23 cellular contexts compared by ENCODE assay signal in genomic region chr3:141123677-141124410, GRCh38.
"Had no signal": no experiment of that assay in that cellular context is flagged by ENCODE, and none has a peak within 500 bp of the region (broad histone marks: within the 10 kb centered on the region; RNA-seq: fewer than 3 reads in every experiment).

No MANE protein-coding gene starts in this region.

- H3K27me3 ChIP-seq: breast epithelium, neutrophil, SJCRH30, testis had no signal

- H3K36me3 ChIP-seq: breast epithelium, neutrophil, prostate gland had no signal

- H3K4me3 ChIP-seq: breast epithelium, prostate gland, SJCRH30, testis had no signal

- ATAC-seq: activated CD8-positive, alpha-beta T cell treated with anti-CD3 and anti-CD28 coated beads, Interleukin-2, amount 10 ng/mL, durations not matched to agents 7 days and 5 days; activated naive CD8-positive, alpha-beta T cell treated with anti-CD3 and anti-CD28 coated beads, Interleukin-2, amount 50 U/mL, for 24 hours; naive thymus-derived CD8-positive, alpha-beta T cell; sciatic nerve; stimulated activated effector memory CD8-positive, alpha-beta T cell treated with anti-CD3 and anti-CD28 coated beads, Interleukin-12 subunit alpha, Interleukin-12 subunit beta, amount 100 ng/mL, for 72 hours had no signal

- H3K27ac ChIP-seq: breast epithelium, neutrophil, prostate gland, SJCRH30, testis had no signal

- H3K9me3 Mint-ChIP-seq: activated naive CD4-positive, alpha-beta T cell treated with anti-CD3 and anti-CD28 coated beads, Interleukin-2, amount 10 ng/mL, durations not matched to agents 7 days and 5 days; activated naive CD8-positive, alpha-beta T cell treated with anti-CD3 and anti-CD28 coated beads, Interleukin-2, amount 50 U/mL, for 24 hours; activated T-cell treated with anti-CD3 and anti-CD28 coated beads, Interleukin-2, amount 50 U/mL, for 24 hours; activated T-helper 2 cell treated with anti-CD3 and anti-CD28 coated beads, Interferon-gamma antibody, Interleukin-2, Interleukin-4, amounts not matched to agents 10 μg/mL and 5 μg/mL and 100 μg/mL, durations not matched to agents 14 hours and 24 hours and 36 hours; dendritic cell treated with granulocyte-macrophage colony-stimulating factor and Interleukin-4, amounts not matched to agents 40 ng/mL and 50 ng/mL, for 4 days; stimulated activated effector memory CD8-positive, alpha-beta T cell treated with anti-CD3 and anti-CD28 coated beads, Interleukin-12 subunit alpha, Interleukin-12 subunit beta, amount 100 ng/mL, for 72 hours had no signal

- H3K27me3 Mint-ChIP-seq: type B pancreatic cell had no signal

- H3K27ac Mint-ChIP-seq: activated CD4-positive, alpha-beta T cell treated with anti-CD3 and anti-CD28 coated beads, Interleukin-2, amount 10 ng/mL, durations not matched to agents 24 days and 14 days; activated CD8-positive, alpha-beta T cell treated with anti-CD3 and anti-CD28 coated beads, Interleukin-2, amount 10 ng/mL, durations not matched to agents 7 days and 5 days; activated naive CD4-positive, alpha-beta T cell treated with anti-CD3 and anti-CD28 coated beads, Interleukin-2, amount 10 ng/mL, durations not matched to agents 7 days and 5 days; activated naive CD8-positive, alpha-beta T cell treated with anti-CD3 and anti-CD28 coated beads, Interleukin-2, amount 50 U/mL, for 24 hours; activated T-cell treated with anti-CD3 and anti-CD28 coated beads, Interleukin-2, amount 50 U/mL, for 24 hours; activated T-helper 2 cell treated with anti-CD3 and anti-CD28 coated beads, Interferon-gamma antibody, Interleukin-2, Interleukin-4, amounts not matched to agents 10 μg/mL and 5 μg/mL and 100 μg/mL, durations not matched to agents 14 hours and 24 hours and 36 hours; dendritic cell treated with granulocyte-macrophage colony-stimulating factor and Interleukin-4, amounts not matched to agents 40 ng/mL and 50 ng/mL, for 4 days; stimulated activated effector memory CD8-positive, alpha-beta T cell treated with anti-CD3 and anti-CD28 coated beads, Interleukin-12 subunit alpha, Interleukin-12 subunit beta, amount 100 ng/mL, for 72 hours; type B pancreatic cell had no signal

- H3K9me3 ChIP-seq: breast epithelium, neutrophil, prostate gland, testis had no signal

- DNase-seq: activated CD4-positive, alpha-beta T cell treated with anti-CD3 and anti-CD28 coated beads, Interleukin-2, amount 10 ng/mL, durations not matched to agents 24 days and 14 days; activated CD8-positive, alpha-beta T cell treated with anti-CD3 and anti-CD28 coated beads, Interleukin-2, amount 10 ng/mL, durations not matched to agents 7 days and 5 days; activated naive CD4-positive, alpha-beta T cell treated with anti-CD3 and anti-CD28 coated beads, Interleukin-2, amount 10 ng/mL, durations not matched to agents 7 days and 5 days; activated naive CD8-positive, alpha-beta T cell treated with anti-CD3 and anti-CD28 coated beads, Interleukin-2, amount 50 U/mL, for 24 hours; activated T-cell treated with anti-CD3 and anti-CD28 coated beads, Interleukin-2, amount 50 U/mL, for 24 hours; effector CD8-positive, alpha-beta T cell; foreskin fibroblast; glutamatergic neuron; kidney; mesendoderm; naive thymus-derived CD8-positive, alpha-beta T cell; SJCRH30; stimulated activated CD4-positive, alpha-beta T cell treated with anti-CD3 and anti-CD28 coated beads, Interleukin-4, amount 100 ng/mL, for 24 hours; T1000; testis had no signal

- H3K4me1 ChIP-seq: breast epithelium, prostate gland, SJCRH30, testis had no signal

- H3K36me3 Mint-ChIP-seq: activated naive CD4-positive, alpha-beta T cell treated with anti-CD3 and anti-CD28 coated beads, Interleukin-2, amount 10 ng/mL, durations not matched to agents 7 days and 5 days; stimulated activated effector memory CD8-positive, alpha-beta T cell treated with anti-CD3 and anti-CD28 coated beads, Interleukin-12 subunit alpha, Interleukin-12 subunit beta, amount 100 ng/mL, for 72 hours; type B pancreatic cell had no signal

- H3K4me3 Mint-ChIP-seq: activated CD4-positive, alpha-beta T cell treated with anti-CD3 and anti-CD28 coated beads, Interleukin-2, amount 10 ng/mL, durations not matched to agents 24 days and 14 days; activated CD8-positive, alpha-beta T cell treated with anti-CD3 and anti-CD28 coated beads, Interleukin-2, amount 10 ng/mL, durations not matched to agents 7 days and 5 days; activated naive CD4-positive, alpha-beta T cell treated with anti-CD3 and anti-CD28 coated beads, Interleukin-2, amount 10 ng/mL, durations not matched to agents 7 days and 5 days; activated naive CD8-positive, alpha-beta T cell treated with anti-CD3 and anti-CD28 coated beads, Interleukin-2, amount 50 U/mL, for 24 hours; activated T-cell treated with anti-CD3 and anti-CD28 coated beads, Interleukin-2, amount 50 U/mL, for 24 hours; dendritic cell treated with granulocyte-macrophage colony-stimulating factor and Interleukin-4, amounts not matched to agents 40 ng/mL and 50 ng/mL, for 4 days; naive thymus-derived CD8-positive, alpha-beta T cell; stimulated activated effector memory CD8-positive, alpha-beta T cell treated with anti-CD3 and anti-CD28 coated beads, Interleukin-12 subunit alpha, Interleukin-12 subunit beta, amount 100 ng/mL, for 72 hours; type B pancreatic cell had no signal

- H3K4me1 Mint-ChIP-seq: activated CD4-positive, alpha-beta T cell treated with anti-CD3 and anti-CD28 coated beads, Interleukin-2, amount 10 ng/mL, durations not matched to agents 24 days and 14 days; activated naive CD4-positive, alpha-beta T cell treated with anti-CD3 and anti-CD28 coated beads, Interleukin-2, amount 10 ng/mL, durations not matched to agents 7 days and 5 days; activated naive CD8-positive, alpha-beta T cell treated with anti-CD3 and anti-CD28 coated beads, Interleukin-2, amount 50 U/mL, for 24 hours; naive thymus-derived CD8-positive, alpha-beta T cell; stimulated activated effector memory CD8-positive, alpha-beta T cell treated with anti-CD3 and anti-CD28 coated beads, Interleukin-12 subunit alpha, Interleukin-12 subunit beta, amount 100 ng/mL, for 72 hours had no signal
